Comparison of ENCODE assay signal across 11 cellular contexts in genomic region chr16:87628940-87629339, GRCh38. TPM values are rescaled to one million over a fixed set of nuclear protein-coding genes. Genes with fewer than 3 reads are reported as not detected.
DNase-seq lines count a peak whose midpoint lies in the region; ATAC-seq lines count a peak whose summit lies in the region.
"Had no signal": no experiment of that assay in that cellular context is flagged by ENCODE, and none has a peak within 500 bp of the region (broad histone marks: within the 10 kb centered on the region; RNA-seq: fewer than 3 reads in every experiment).

No MANE protein-coding gene starts in this region.

- DNase-seq in DMS79 (lab: John Stamatoyannopoulos, UW) (peak; percentile 51), M059J (ENCODE audit: low read depth) (peak; percentile 65), amniotic epithelial cell (ENCODE audit: low read depth) (peak; percentile 64), mesendoderm (peak; percentile 67), NCI-H1436 treated with DMSO at 0.1 percent for 48 hours (lab: John Stamatoyannopoulos, UW) (no peak), left lobe of liver (ENCODE audit: low spot score) (no peak)
- DNase-seq: activated CD8-positive, alpha-beta memory T cell treated with anti-CD3 and anti-CD28 coated beads, Interleukin-2, amount 50 U/mL, for 48 hours; stimulated activated naive CD8-positive, alpha-beta T cell treated with anti-CD3 and anti-CD28 coated beads, Interleukin-15, amount 100 ng/mL, for 72 hours; T-helper 17 cell had no signal

- no peak overlapping the region for H3K9ac ChIP-seq in mesendoderm (ENCODE audit: low read length)

- no peak overlapping the region for H3K56ac ChIP-seq in mesendoderm (ENCODE audit: low read length)

- no peak overlapping the region for H2AK5ac ChIP-seq in mesendoderm (ENCODE audit: low read length)

- no peaks in the 10 kb centered on the region for H3K79me2 ChIP-seq in mesendoderm (ENCODE audit: control insufficient read depth, insufficient read depth, low read length)

- no peak for ATAC-seq in left lobe of liver
- ATAC-seq in HG03378 (IDR thresholded peaks at IDR 0.05; ENCODE audit: unreplicated experiment), result no peak
- ATAC-seq: naive thymus-derived CD8-positive, alpha-beta T cell; stimulated activated naive CD8-positive, alpha-beta T cell treated with anti-CD3 and anti-CD28 coated beads, Interleukin-15, amount 100 ng/mL, for 72 hours; T-helper 17 cell had no signal

- H3K4me2 ChIP-seq in mesendoderm (ENCODE audit: low read length), result no peak overlapping the region

- H4K5ac ChIP-seq in mesendoderm (ENCODE audit: low read length), result no peak overlapping the region

- H2BK5ac ChIP-seq in mesendoderm (ENCODE audit: low read length), result no peak overlapping the region

- no peak overlapping the region for H3K4me3 ChIP-seq in mesendoderm (ENCODE audit: low read length)

- no peaks in the 10 kb centered on the region for H3K4me1 ChIP-seq in mesendoderm (ENCODE audit: control insufficient read depth, low read depth, low read length)

- H3K27ac ChIP-seq in mesendoderm (ENCODE audit: low read depth, low read length), result no peak overlapping the region

- H2BK15ac ChIP-seq in mesendoderm (replicated peaks; ENCODE audit: low read depth), result no peak overlapping the region

- H3K36me3 ChIP-seq in mesendoderm (ENCODE audit: control insufficient read depth, insufficient read depth, low read length), result no peaks in the 10 kb centered on the region

- H3K79me1 ChIP-seq in mesendoderm (ENCODE audit: low read length), result no peaks in the 10 kb centered on the region

- no peak overlapping the region for H2BK120ac ChIP-seq in mesendoderm (ENCODE audit: low read depth, low read length)

- no peaks in the 10 kb centered on the region for H3K27me3 ChIP-seq in mesendoderm (ENCODE audit: insufficient read depth, low read length, poor library complexity)

- H3K4ac ChIP-seq in mesendoderm (ENCODE audit: low read depth, low read length), result no peak overlapping the region

- no peak overlapping the region for H3K18ac ChIP-seq in mesendoderm (ENCODE audit: low read length)

- H4K8ac ChIP-seq in mesendoderm (ENCODE audit: low read depth, low read length), result no peak overlapping the region

- no peak overlapping the region for H3K23ac ChIP-seq in mesendoderm (ENCODE audit: low read length)

- no CpG with 5 or more reads among the region's 7 CpGs for WGBS in mesendoderm (ENCODE audit: extremely low coverage, insufficient coverage, low lambda C conversion rate)

RNA-seq across cellular contexts. Expression of gene JPH3, which starts 26.6 kb away (rescaled TPM):
- total RNA-seq in M059J (2014; rRNA removed; shearing (Covaris generic)), result 0.05 TPM in 1 of 2 replicates, not detected in the other
- polyA plus RNA-seq in mesendoderm (2013, experiment 1 of 2), result 9.3 TPM
- polyA plus RNA-seq in mesendoderm (2013, experiment 2 of 2), result 10.2 TPM
- not detected for total RNA-seq in left lobe of liver
- total RNA-seq: naive thymus-derived CD8-positive, alpha-beta T cell had no signal

Comparison
In these comparisons a context has a peak if more than half of its experiments do, and no peak if none do; other contexts are left out.
1. DNase-seq: peak in DMS79 (single experiment), M059J (single experiment), amniotic epithelial cell (single experiment) and mesendoderm (single experiment); none in NCI-H1436 treated with DMSO at 0.1 percent for 48 hours (single experiment) and left lobe of liver (single experiment).